8 cellular contexts compared by ENCODE assay signal in the genomic region with DNA sequence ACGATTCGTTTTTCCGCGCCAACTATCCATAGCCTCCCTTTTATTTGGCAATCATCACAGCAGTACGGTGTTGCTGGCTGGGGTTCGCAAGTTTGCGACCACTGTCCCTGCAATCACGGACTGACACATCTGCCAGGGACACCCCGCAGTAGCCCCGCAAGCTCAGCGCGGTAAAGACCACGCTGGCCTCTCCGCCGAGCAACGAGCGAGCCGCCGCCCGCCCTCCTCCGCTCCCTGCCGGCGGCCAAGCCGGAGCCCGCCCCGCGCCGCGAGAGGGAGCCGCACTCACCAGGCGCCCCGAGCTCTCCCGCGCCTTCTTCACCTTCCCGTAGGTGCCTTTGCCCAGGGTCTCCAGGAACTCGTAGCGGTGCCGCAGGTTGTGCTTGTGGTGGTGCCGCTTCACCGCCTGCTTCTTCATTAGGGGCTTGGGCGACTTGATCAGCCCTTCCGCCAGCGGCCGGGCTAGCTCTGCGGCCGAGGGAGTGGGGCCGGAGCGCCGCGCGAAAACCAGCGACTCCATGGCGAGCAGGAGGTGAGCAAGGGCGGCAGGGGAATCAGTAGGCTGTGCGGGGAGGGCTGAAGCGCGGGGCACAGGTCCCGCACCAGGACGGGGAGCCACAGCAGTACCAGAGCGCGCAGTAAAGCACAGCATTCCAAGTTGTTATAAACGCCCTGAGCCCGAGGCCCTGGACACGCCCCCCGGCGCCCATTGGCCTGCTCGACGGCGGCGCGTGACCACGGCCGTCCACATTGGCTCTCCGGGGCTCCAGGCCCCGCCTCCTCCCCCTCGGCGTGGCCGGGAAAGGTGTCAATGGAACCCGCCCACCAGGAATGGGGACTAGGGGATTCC. TPM values are rescaled to one million over a fixed set of nuclear protein-coding genes. Genes with fewer than 3 reads are reported as not detected.
DNase-seq lines count a peak whose midpoint lies in the region; ATAC-seq and TF ChIP-seq lines count a peak whose summit lies in the region.

A gene (minus strand): TSS at position 637 of the 850 bp plus-strand sequence. CDS start 117 bp downstream, at position 520.

- no peaks in the 10 kb centered on the region for H3K36me3 Mint-ChIP-seq in activated CD8-positive, alpha-beta T cell treated with anti-CD3 and anti-CD28 coated beads for 36 hours (ENCODE audit: low read depth)

- peak within 1 kb of the TSS; percentile 78 for H3K4me3 Mint-ChIP-seq in activated CD8-positive, alpha-beta T cell treated with anti-CD3 and anti-CD28 coated beads for 36 hours

- H3K27me3 Mint-ChIP-seq in activated CD8-positive, alpha-beta T cell treated with anti-CD3 and anti-CD28 coated beads for 36 hours, result no peaks in the 10 kb centered on the region

- H3K4me3 ChIP-seq in duodenal mucosa (ENCODE audit: low read depth in 1 of 2, low read length in 2 of 2) (peak within 1 kb of the TSS; percentile 91 to 95), liver (ENCODE audit: low read depth in 1 of 3, low read length in 3 of 3) (peak within 1 kb of the TSS; percentile 67 to 84 (median 78))

- H3K27me3 ChIP-seq in duodenal mucosa (ENCODE audit: control insufficient read depth in 1 of 2, insufficient read depth in 2 of 2, low read length in 2 of 2), result no peaks in the 10 kb centered on the region
- H3K27me3 ChIP-seq in liver (ENCODE audit: control insufficient read depth in 4 of 4, insufficient read depth in 4 of 4, low read length in 3 of 4), result no peaks in the 10 kb centered on the region

- TF ChIP-seq CTCF in activated CD8-positive, alpha-beta T cell treated with anti-CD3 and anti-CD28 coated beads for 36 hours (IDR thresholded peaks at IDR 0.05), result peak; percentile 34
- no peak for TF ChIP-seq CTCF in liver (IDR thresholded peaks at IDR 0.05; ENCODE audit: low read depth, low read length, missing input control)

- H3K27ac ChIP-seq in duodenal mucosa (ENCODE audit: low read depth, low read length) (peak within 1 kb of the TSS; percentile 91), liver (ENCODE audit: low read depth in 1 of 2, low read length in 2 of 2) (peak within 1 kb of the TSS; percentile 89 to 92)

- CTCF ChIA-PET in activated CD8-positive, alpha-beta T cell treated with anti-CD3 and anti-CD28 coated beads for 36 hours (lab: Charles Lee), result interaction anchor here (0.8 to 29.5 kb wide), 12 partner anchors 12 to 203 kb away, joined by 3 to 1285 read pairs (median 4); no protein-coding TSS in a partner anchor

- peaks cover 56% of the 10 kb centered on the region for H3K4me1 Mint-ChIP-seq in activated CD8-positive, alpha-beta T cell treated with anti-CD3 and anti-CD28 coated beads for 36 hours (ENCODE audit: low read depth)

- no peaks in the 10 kb centered on the region for H3K9me3 ChIP-seq in duodenal mucosa (ENCODE audit: control insufficient read depth in 1 of 2, low read length in 2 of 2)
- no peaks in the 10 kb centered on the region for H3K9me3 ChIP-seq in liver (ENCODE audit: control insufficient read depth in 4 of 4, low read length in 3 of 4)

- H3K36me3 ChIP-seq in duodenal mucosa (ENCODE audit: control insufficient read depth in 1 of 2, insufficient read depth in 2 of 2, low read length in 2 of 2) (no peaks in the 10 kb centered on the region), liver (ENCODE audit: control insufficient read depth in 4 of 4, insufficient read depth in 3 of 4, low read depth in 1 of 4, low read length in 3 of 4) (no peaks in the 10 kb centered on the region)

- TF ChIP-seq RAD21 in liver (IDR thresholded peaks at IDR 0.05), result no peak

- POLR2A ChIA-PET in activated CD8-positive, alpha-beta T cell treated with anti-CD3 and anti-CD28 coated beads for 36 hours (lab: Charles Lee), result interaction anchor here (0.6 to 14.6 kb wide), 9 partner anchors 9 to 168 kb away, joined by 3 to 158 read pairs (median 3); no protein-coding TSS in a partner anchor

- peak; percentile 64 for ATAC-seq in HG02678 (IDR thresholded peaks at IDR 0.05; ENCODE audit: unreplicated experiment)
- peak; percentile 76 for ATAC-seq in activated CD8-positive, alpha-beta T cell treated with anti-CD3 and anti-CD28 coated beads for 36 hours
- ATAC-seq in GM18861 (IDR thresholded peaks at IDR 0.05; ENCODE audit: unreplicated experiment), result no peak

- WGBS in liver, result under 1% methylated on average over 79 of the region's 79 CpGs

- H3K4me1 ChIP-seq in duodenal mucosa (ENCODE audit: control insufficient read depth in 1 of 2, insufficient read depth in 2 of 2, low read length in 2 of 2) (peaks cover 45 to 50% of the 10 kb centered on the region in 2 donors), liver (ENCODE audit: control insufficient read depth in 4 of 4, insufficient read depth in 4 of 4, low read length in 3 of 4) (peaks cover 18 to 55% (median 42%) of the 10 kb centered on the region in 4 donors)

- H3K9ac ChIP-seq in duodenal mucosa (ENCODE audit: low read depth in 1 of 2, low read length in 2 of 2) (peak within 1 kb of the TSS; percentile 84 to 96), liver (ENCODE audit: low read depth in 1 of 2, low read length in 2 of 2) (peak within 1 kb of the TSS; percentile 60)

- H3K27ac Mint-ChIP-seq in activated CD8-positive, alpha-beta T cell treated with anti-CD3 and anti-CD28 coated beads for 36 hours, result peak within 1 kb of the TSS; percentile 82

- intact Hi-C loops in activated CD8-positive, alpha-beta T cell treated with anti-CD3 and anti-CD28 coated beads for 36 hours (cut with micrococcal nuclease), result loop anchor here (2.0 kb wide), 1 partner anchor 37 kb away; no protein-coding TSS in a partner anchor

- no peaks in the 10 kb centered on the region for H3K9me3 Mint-ChIP-seq in activated CD8-positive, alpha-beta T cell treated with anti-CD3 and anti-CD28 coated beads for 36 hours

- DNase-seq in C1 segment of cervical spinal cord (lab: John Stamatoyannopoulos, UW), result peak; percentile 47 to 92 (median 85)
- peak; percentile 56 for DNase-seq in NCI-H526 treated with DMSO at 0.1 percent for 48 hours (lab: John Stamatoyannopoulos, UW)
- DNase-seq in activated CD8-positive, alpha-beta T cell treated with anti-CD3 and anti-CD28 coated beads for 36 hours, result peak; percentile 85
- peak; percentile 78 to 80 for DNase-seq in stimulated activated CD4-positive, alpha-beta T cell treated with anti-CD3 and anti-CD28 coated beads, Interleukin-2, amount 100 ng/mL, for 48 hours

TF ChIP-seq in liver, 16 proteins besides CTCF, POLR2A, EP300 and RAD21:
- TF ChIP-seq, protein P1, sequence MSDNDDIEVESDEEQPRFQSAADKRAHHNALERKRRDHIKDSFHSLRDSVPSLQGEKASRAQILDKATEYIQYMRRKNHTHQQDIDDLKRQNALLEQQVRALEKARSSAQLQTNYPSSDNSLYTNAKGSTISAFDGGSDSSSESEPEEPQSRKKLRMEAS (IDR thresholded peaks at IDR 0.05), result no peak
- TF ChIP-seq HNF4G (IDR thresholded peaks at IDR 0.05) (no peak), SP1 (IDR thresholded peaks at IDR 0.05) (peak; percentile 81), GABPA (IDR thresholded peaks at IDR 0.05 in 1 of 2, conservative IDR thresholded peaks at IDR 0.05 in 1 of 2) (no peak), TAF1 (conservative IDR thresholded peaks at IDR 0.05) (peak; percentile 50), YY1 (IDR thresholded peaks at IDR 0.05) (peak; percentile 82), FOXA2 (IDR thresholded peaks at IDR 0.05) (no peak)
- TF ChIP-seq, protein P2, sequence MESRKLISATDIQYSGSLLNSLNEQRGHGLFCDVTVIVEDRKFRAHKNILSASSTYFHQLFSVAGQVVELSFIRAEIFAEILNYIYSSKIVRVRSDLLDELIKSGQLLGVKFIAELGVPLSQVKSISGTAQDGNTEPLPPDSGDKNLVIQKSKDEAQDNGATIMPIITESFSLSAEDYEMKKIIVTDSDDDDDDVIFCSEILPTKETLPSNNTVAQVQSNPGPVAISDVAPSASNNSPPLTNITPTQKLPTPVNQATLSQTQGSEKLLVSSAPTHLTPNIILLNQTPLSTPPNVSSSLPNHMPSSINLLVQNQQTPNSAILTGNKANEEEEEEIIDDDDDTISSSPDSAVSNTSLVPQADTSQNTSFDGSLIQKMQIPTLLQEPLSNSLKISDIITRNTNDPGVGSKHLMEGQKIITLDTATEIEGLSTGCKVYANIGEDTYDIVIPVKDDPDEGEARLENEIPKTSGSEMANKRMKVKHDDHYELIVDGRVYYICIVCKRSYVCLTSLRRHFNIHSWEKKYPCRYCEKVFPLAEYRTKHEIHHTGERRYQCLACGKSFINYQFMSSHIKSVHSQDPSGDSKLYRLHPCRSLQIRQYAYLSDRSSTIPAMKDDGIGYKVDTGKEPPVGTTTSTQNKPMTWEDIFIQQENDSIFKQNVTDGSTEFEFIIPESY (IDR thresholded peaks at IDR 0.05), result no peak
- TF ChIP-seq, protein P3, sequence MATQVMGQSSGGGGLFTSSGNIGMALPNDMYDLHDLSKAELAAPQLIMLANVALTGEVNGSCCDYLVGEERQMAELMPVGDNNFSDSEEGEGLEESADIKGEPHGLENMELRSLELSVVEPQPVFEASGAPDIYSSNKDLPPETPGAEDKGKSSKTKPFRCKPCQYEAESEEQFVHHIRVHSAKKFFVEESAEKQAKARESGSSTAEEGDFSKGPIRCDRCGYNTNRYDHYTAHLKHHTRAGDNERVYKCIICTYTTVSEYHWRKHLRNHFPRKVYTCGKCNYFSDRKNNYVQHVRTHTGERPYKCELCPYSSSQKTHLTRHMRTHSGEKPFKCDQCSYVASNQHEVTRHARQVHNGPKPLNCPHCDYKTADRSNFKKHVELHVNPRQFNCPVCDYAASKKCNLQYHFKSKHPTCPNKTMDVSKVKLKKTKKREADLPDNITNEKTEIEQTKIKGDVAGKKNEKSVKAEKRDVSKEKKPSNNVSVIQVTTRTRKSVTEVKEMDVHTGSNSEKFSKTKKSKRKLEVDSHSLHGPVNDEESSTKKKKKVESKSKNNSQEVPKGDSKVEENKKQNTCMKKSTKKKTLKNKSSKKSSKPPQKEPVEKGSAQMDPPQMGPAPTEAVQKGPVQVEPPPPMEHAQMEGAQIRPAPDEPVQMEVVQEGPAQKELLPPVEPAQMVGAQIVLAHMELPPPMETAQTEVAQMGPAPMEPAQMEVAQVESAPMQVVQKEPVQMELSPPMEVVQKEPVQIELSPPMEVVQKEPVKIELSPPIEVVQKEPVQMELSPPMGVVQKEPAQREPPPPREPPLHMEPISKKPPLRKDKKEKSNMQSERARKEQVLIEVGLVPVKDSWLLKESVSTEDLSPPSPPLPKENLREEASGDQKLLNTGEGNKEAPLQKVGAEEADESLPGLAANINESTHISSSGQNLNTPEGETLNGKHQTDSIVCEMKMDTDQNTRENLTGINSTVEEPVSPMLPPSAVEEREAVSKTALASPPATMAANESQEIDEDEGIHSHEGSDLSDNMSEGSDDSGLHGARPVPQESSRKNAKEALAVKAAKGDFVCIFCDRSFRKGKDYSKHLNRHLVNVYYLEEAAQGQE (IDR thresholded peaks at IDR 0.05), result peak; percentile 85

RNA-seq across cellular contexts. Expression of the gene that starts here (rescaled TPM):
- 1 to 10 TPM; 1.9 TPM for total RNA-seq in activated CD8-positive, alpha-beta T cell treated with anti-CD3 and anti-CD28 coated beads for 36 hours
- total RNA-seq in liver, result 1 to 10 TPM; 1.3 to 1.7 TPM
- polyA plus RNA-seq in liver, result 1 to 10 TPM; 2.4 TPM
